In genomic region chr19:12689012-12689411, GRCh38 we compare ENCODE assay signal across 15 cellular contexts. TPM values are rescaled to one million over a fixed set of nuclear protein-coding genes. Genes with fewer than 3 reads are reported as not detected.
DNase-seq lines count a peak whose midpoint lies in the region; ATAC-seq and TF ChIP-seq lines count a peak whose summit lies in the region.
"Had no signal": no experiment of that assay in that cellular context is flagged by ENCODE, and none has a peak within 500 bp of the region (broad histone marks: within the 10 kb centered on the region; RNA-seq: fewer than 3 reads in every experiment).

No MANE protein-coding gene starts in this region.

- H4K91ac ChIP-seq in trophoblast cell (ENCODE audit: low read depth, low read length): no peak overlapping the region

- H2AFZ ChIP-seq in osteoblast (ENCODE audit: low read length) (no peak overlapping the region), trophoblast cell (ENCODE audit: insufficient read depth, low read length, poor library complexity) (no peak overlapping the region)

- H2BK5ac ChIP-seq in trophoblast cell (ENCODE audit: low read depth, low read length, poor library complexity): no peak overlapping the region

- intact Hi-C loops in body of pancreas (cut with DNase I): no loop called here

- ATAC-seq in body of pancreas: peak; percentile 13

- H3K4me3 ChIP-seq in BLaER1: peak overlapping the region; percentile 74
- no peak overlapping the region for H3K4me3 ChIP-seq in body of pancreas
- no peak overlapping the region for H3K4me3 ChIP-seq in osteoblast (ENCODE audit: insufficient read depth, low read length)
- no peak overlapping the region for H3K4me3 ChIP-seq in trophoblast cell (ENCODE audit: low read depth, low read length)

- H3K9ac ChIP-seq in BLaER1 (peak overlapping the region; percentile 82), trophoblast cell (ENCODE audit: low read length) (no peak overlapping the region)

- no peak overlapping the region for H3K23ac ChIP-seq in trophoblast cell (ENCODE audit: low read length)

- H3K27ac ChIP-seq in BLaER1 (peak overlapping the region; percentile 88), body of pancreas (no peak overlapping the region), osteoblast (ENCODE audit: low read depth, low read length) (no peak overlapping the region), trophoblast cell (ENCODE audit: low read depth, low read length) (no peak overlapping the region)
- H3K27ac ChIP-seq: 22Rv1 had no signal

- H3K14ac ChIP-seq in trophoblast cell (ENCODE audit: low read length): no peak overlapping the region

- H3K79me1 ChIP-seq in trophoblast cell (ENCODE audit: low read length): no peaks in the 10 kb centered on the region

- H3K4me1 ChIP-seq in BLaER1: peaks cover 66% of the 10 kb centered on the region
- H3K4me1 ChIP-seq in body of pancreas: no peaks in the 10 kb centered on the region
- no peaks in the 10 kb centered on the region for H3K4me1 ChIP-seq in osteoblast (ENCODE audit: insufficient read depth, low read length)
- H3K4me1 ChIP-seq in trophoblast cell (ENCODE audit: control insufficient read depth in 1 of 2, insufficient read depth in 2 of 2, low read length in 2 of 2): no peaks in the 10 kb centered on the region

- H4K20me1 ChIP-seq in BLaER1 (no peaks in the 10 kb centered on the region), osteoblast (ENCODE audit: insufficient read depth, low read length) (no peaks in the 10 kb centered on the region)

- DNase-seq in body of pancreas: no peak
- DNase-seq in osteoblast (ENCODE audit: insufficient read length, low spot score, missing footprints): peak; percentile 64
- DNase-seq in middle frontal gyrus (ENCODE audit: extremely low spot score, low spot score): no peak
- no peak for DNase-seq in trophoblast cell
- DNase-seq in anterior cingulate cortex (lab: John Stamatoyannopoulos, UW): no peak
- DNase-seq: AML-193; C1 segment of cervical spinal cord; Calu3; CD4-positive, alpha-beta T cell; DMS 273 treated with DMSO at 0.1 percent for 48 hours; HCEC 1CT had no signal

- no peak overlapping the region for H3K4ac ChIP-seq in trophoblast cell (ENCODE audit: low read depth, low read length)

- no peak overlapping the region for H4K12ac ChIP-seq in trophoblast cell (ENCODE audit: low read depth, low read length)

- H3K4me2 ChIP-seq in BLaER1 (peak overlapping the region; percentile 98), osteoblast (ENCODE audit: insufficient read depth, low read length) (no peak overlapping the region), trophoblast cell (ENCODE audit: low read length) (no peak overlapping the region)

- no peak overlapping the region for H2BK12ac ChIP-seq in trophoblast cell (ENCODE audit: low read length)

- WGBS in body of pancreas, 2 donors: 60 to 85% methylated on average over 1 to 12 of the region's 12 CpGs
- WGBS in trophoblast cell (ENCODE audit: extremely low coverage, insufficient coverage, insufficient read length): no CpG with 5 or more reads among the region's 12 CpGs

- H3K79me2 ChIP-seq in osteoblast (ENCODE audit: insufficient read depth, low read length) (no peaks in the 10 kb centered on the region), trophoblast cell (ENCODE audit: control insufficient read depth, insufficient read depth, low read length, poor library complexity) (no peaks in the 10 kb centered on the region)

- peaks cover 14% of the 10 kb centered on the region for H3K36me3 ChIP-seq in BLaER1
- no peaks in the 10 kb centered on the region for H3K36me3 ChIP-seq in body of pancreas (replicated peaks in 1 of 2; ENCODE audit: insufficient read depth in 1 of 2, low read depth in 2 of 2)
- peaks cover 6% of the 10 kb centered on the region for H3K36me3 ChIP-seq in osteoblast (ENCODE audit: insufficient read depth, low read length)
- peaks cover 9 to 10% of the 10 kb centered on the region in 2 experiments for H3K36me3 ChIP-seq in trophoblast cell (ENCODE audit: control insufficient read depth in 1 of 2, insufficient read depth in 2 of 2, low read length in 2 of 2)

- TF ChIP-seq CTCF in body of pancreas (IDR thresholded peaks at IDR 0.05) (no peak), osteoblast (IDR thresholded peaks at IDR 0.05; ENCODE audit: extremely low read depth, low read depth, low read length) (no peak)

- H2AK5ac ChIP-seq in trophoblast cell (ENCODE audit: low read length): no peak overlapping the region

- H4K8ac ChIP-seq in trophoblast cell (ENCODE audit: low read depth, low read length): no peak overlapping the region

- no peak overlapping the region for H2BK120ac ChIP-seq in trophoblast cell (ENCODE audit: insufficient read depth, low read length, poor library complexity)

- TF ChIP-seq POLR2A in body of pancreas (IDR thresholded peaks at IDR 0.05): no peak

- no peak overlapping the region for H3K18ac ChIP-seq in trophoblast cell (ENCODE audit: low read length)

- H3K27me3 ChIP-seq in BLaER1 (no peaks in the 10 kb centered on the region), body of pancreas (no peaks in the 10 kb centered on the region), osteoblast (ENCODE audit: insufficient read depth, low read length) (no peaks in the 10 kb centered on the region), trophoblast cell (ENCODE audit: insufficient read depth, low read length) (no peaks in the 10 kb centered on the region)

- no peaks in the 10 kb centered on the region for H3K9me3 ChIP-seq in BLaER1
- H3K9me3 ChIP-seq in body of pancreas: no peaks in the 10 kb centered on the region
- H3K9me3 ChIP-seq in osteoblast (ENCODE audit: low read depth, low read length): no peaks in the 10 kb centered on the region
- peaks cover 3% of the 10 kb centered on the region for H3K9me3 ChIP-seq in trophoblast cell (ENCODE audit: insufficient read depth, low read depth, low read length)

RNA-seq across cellular contexts. Expression of gene GNG14, which starts 1.2 kb away (rescaled TPM):
- not detected for total RNA-seq in body of pancreas
- total RNA-seq in osteoblast: not detected in 2 replicates
- polyA plus RNA-seq in trophoblast cell (2013): not detected in 2 replicates
- total RNA-seq: Calu3; CD4-positive, alpha-beta T cell; Daoy; H4 had no signal

RNA-seq across cellular contexts. Expression of gene DHPS, which starts 7.3 kb away (rescaled TPM):
- total RNA-seq in body of pancreas: 100 to 1,000 TPM in 1 of 2 donors, 10 to 100 TPM in 1; 55.8 to 136 TPM
- 50.4 and 52.5 TPM in 2 replicates for total RNA-seq in osteoblast
- polyA plus RNA-seq in trophoblast cell (2013): 53.8 and 54.8 TPM in 2 replicates

RNA-seq across cellular contexts. Expression of gene FBXW9, which starts 7.4 kb away (rescaled TPM):
- total RNA-seq in body of pancreas (1 to 10 TPM; 3.9 to 4.0 TPM), osteoblast (17.1 and 18.5 TPM in 2 replicates)
- 4.9 and 5.3 TPM in 2 replicates for polyA plus RNA-seq in trophoblast cell (2013)

RNA-seq across cellular contexts. Expression of gene WDR83, which starts 22.4 kb away (rescaled TPM):
- total RNA-seq in body of pancreas (10 to 100 TPM; 12.5 to 37.2 TPM), osteoblast (5.0 and 8.0 TPM in 2 replicates)
- 6.7 and 7.5 TPM in 2 replicates for polyA plus RNA-seq in trophoblast cell (2013)

RNA-seq across cellular contexts. Expression of gene MAN2B1, which starts 22.5 kb away (rescaled TPM):
- total RNA-seq in body of pancreas (10 to 100 TPM; 30.0 to 48.0 TPM), osteoblast (35.8 and 43.0 TPM in 2 replicates)
- polyA plus RNA-seq in trophoblast cell (2013): 68.1 and 68.3 TPM in 2 replicates
